In genomic region chr18:26992920-26993319, GRCh38 we compare ENCODE assay signal across 13 cellular contexts.
"Had no signal": no experiment of that assay in that cellular context is flagged by ENCODE, and none has a peak within 500 bp of the region (broad histone marks: within the 10 kb centered on the region; RNA-seq: fewer than 3 reads in every experiment).

No MANE protein-coding gene starts in this region.

- H3K4me1 ChIP-seq: breast epithelium, spleen, transverse colon had no signal

- DNase-seq: activated CD4-positive, alpha-beta T cell treated with anti-CD3 and anti-CD28 coated beads for 1 hour; activated CD8-positive, alpha-beta memory T cell treated with anti-CD3 and anti-CD28 coated beads, Interleukin-2, amount 50 U/mL, for 48 hours; activated CD8-positive, alpha-beta T cell treated with anti-CD3 and anti-CD28 coated beads for 36 hours; aorta; endodermal cell; erythroblast; spleen; stimulated activated naive CD4-positive, alpha-beta T cell; substantia nigra; transverse colon had no signal

- H3K4me3 ChIP-seq: breast epithelium, hepatocyte, spleen, transverse colon had no signal

- H3K4me2 ChIP-seq: hepatocyte had no signal

- H3K36me3 ChIP-seq: breast epithelium, spleen, transverse colon had no signal

- H3K27ac ChIP-seq: breast epithelium, hepatocyte, spleen, transverse colon had no signal

- H3K27me3 ChIP-seq: breast epithelium, hepatocyte, spleen, transverse colon had no signal

- H3K79me2 ChIP-seq: hepatocyte had no signal

- H2AFZ ChIP-seq: hepatocyte had no signal

- H3K9me3 ChIP-seq: transverse colon had no signal

- ATAC-seq: activated CD8-positive, alpha-beta T cell treated with anti-CD3 and anti-CD28 coated beads for 36 hours; sciatic nerve had no signal
